30 cellular contexts compared by ENCODE assay signal in genomic region chr18:38032516-38032915, GRCh38.
"Had no signal": no experiment of that assay in that cellular context is flagged by ENCODE, and none has a peak within 500 bp of the region (broad histone marks: within the 10 kb centered on the region; RNA-seq: fewer than 3 reads in every experiment).

No MANE protein-coding gene starts in this region.

- H3K27me3 ChIP-seq: brain microvascular endothelial cell, esophagus muscularis mucosa, gastroesophageal sphincter had no signal

- H3K27me3 Mint-ChIP-seq: activated CD4-positive, alpha-beta memory T cell treated with anti-CD3 and anti-CD28 coated beads, Interleukin-2, amount 10 ng/mL, durations not matched to agents 7 days and 5 days; activated CD4-positive, alpha-beta T cell treated with anti-CD3 and anti-CD28 coated beads for 36 hours; activated CD4-positive, alpha-beta T cell treated with anti-CD3 and anti-CD28 coated beads, Interleukin-2, amount 10 ng/mL, durations not matched to agents 24 days and 14 days; activated naive CD8-positive, alpha-beta T cell; activated T-helper 17 cell treated with anti-CD3 and anti-CD28 coated beads, Interleukin-2, amount 50 U/mL, for 72 hours; effector memory CD8-positive, alpha-beta T cell; T-helper 17 cell had no signal

- H3K36me3 Mint-ChIP-seq: activated naive CD8-positive, alpha-beta T cell had no signal

- H3K27ac Mint-ChIP-seq: activated CD4-positive, alpha-beta memory T cell treated with anti-CD3 and anti-CD28 coated beads, Interleukin-2, amount 10 ng/mL, durations not matched to agents 7 days and 5 days; activated CD4-positive, alpha-beta T cell treated with anti-CD3 and anti-CD28 coated beads for 36 hours; activated CD4-positive, alpha-beta T cell treated with anti-CD3 and anti-CD28 coated beads, Interleukin-2, amount 10 ng/mL, durations not matched to agents 24 days and 14 days; activated naive CD8-positive, alpha-beta T cell; activated T-helper 17 cell treated with anti-CD3 and anti-CD28 coated beads, Interleukin-2, amount 50 U/mL, for 72 hours; effector memory CD8-positive, alpha-beta T cell; T-helper 17 cell; T-helper 2 cell treated with Interferon-gamma antibody and Interleukin-4, amounts not matched to agents 5 μg/mL and 100 μg/mL, for 36 hours had no signal

- H3K4me3 Mint-ChIP-seq: activated CD4-positive, alpha-beta memory T cell treated with anti-CD3 and anti-CD28 coated beads, Interleukin-2, amount 10 ng/mL, durations not matched to agents 7 days and 5 days; activated CD4-positive, alpha-beta T cell treated with anti-CD3 and anti-CD28 coated beads for 36 hours; activated CD4-positive, alpha-beta T cell treated with anti-CD3 and anti-CD28 coated beads, Interleukin-2, amount 10 ng/mL, durations not matched to agents 24 days and 14 days; activated naive CD8-positive, alpha-beta T cell; activated T-cell treated with anti-CD3 and anti-CD28 coated beads, Interleukin-2, amount 50 U/mL, for 4 hours; activated T-helper 17 cell treated with anti-CD3 and anti-CD28 coated beads, Interleukin-2, amount 50 U/mL, for 72 hours; effector memory CD8-positive, alpha-beta T cell; T-helper 17 cell; T-helper 2 cell treated with Interferon-gamma antibody and Interleukin-4, amounts not matched to agents 5 μg/mL and 100 μg/mL, for 36 hours had no signal

- H3K36me3 ChIP-seq: brain microvascular endothelial cell, esophagus muscularis mucosa, gastroesophageal sphincter, heart right ventricle had no signal

- H3K9me3 ChIP-seq: esophagus muscularis mucosa, gastroesophageal sphincter, heart right ventricle had no signal

- H3K4me3 ChIP-seq: esophagus muscularis mucosa, gastroesophageal sphincter, heart right ventricle had no signal

- DNase-seq: activated CD4-positive, alpha-beta memory T cell treated with anti-CD3 and anti-CD28 coated beads, Interleukin-2, amount 10 ng/mL, durations not matched to agents 7 days and 5 days; activated CD4-positive, alpha-beta T cell treated with anti-CD3 and anti-CD28 coated beads for 36 hours; activated CD4-positive, alpha-beta T cell treated with anti-CD3 and anti-CD28 coated beads, Interleukin-2, amount 10 ng/mL, durations not matched to agents 24 days and 14 days; activated CD4-positive, alpha-beta T cell treated with anti-CD3 and anti-CD28 coated beads, Interleukin-2, amount 50 U/mL, for 4 hours; activated CD4-positive, CD25-positive, alpha-beta regulatory T cell; activated CD4-positive, CD25-positive, alpha-beta regulatory T cell treated with anti-CD3 and anti-CD28 coated beads, Interleukin-2, amount 50 U/mL, for 72 hours; activated effector memory CD4-positive, alpha-beta T cell treated with Interleukin-2 at 50 U/mL for 16 hours; activated gamma-delta T cell treated with Interleukin-2 at 50 U/mL for 16 hours; activated naive CD4-positive, alpha-beta T cell treated with anti-CD3 and anti-CD28 coated beads, Interleukin-2, amount 50 U/mL, for 16 hours; activated naive CD4-positive, alpha-beta T cell treated with Interleukin-2 at 50 U/mL for 16 hours; activated T-cell treated with anti-CD3 and anti-CD28 coated beads, Interleukin-2, amount 50 U/mL, for 4 hours; amniotic stem cell; anterior cingulate cortex; brain microvascular endothelial cell; caudate nucleus; cortex of kidney; dermis blood vessel endothelial cell; effector CD4-positive, alpha-beta T cell; effector memory CD8-positive, alpha-beta T cell; foreskin melanocyte; heart right ventricle; T-helper 1 cell; T-helper 17 cell had no signal

- ATAC-seq: activated CD4-positive, alpha-beta T cell treated with anti-CD3 and anti-CD28 coated beads for 36 hours; activated T-cell treated with anti-CD3 and anti-CD28 coated beads, Interleukin-2, amount 50 U/mL, for 4 hours; activated T-helper 17 cell treated with anti-CD3 and anti-CD28 coated beads, Interleukin-2, amount 50 U/mL, for 72 hours; effector memory CD8-positive, alpha-beta T cell; gastroesophageal sphincter; heart right ventricle; T-helper 17 cell had no signal

- H3K9me3 Mint-ChIP-seq: activated CD4-positive, alpha-beta memory T cell treated with anti-CD3 and anti-CD28 coated beads, Interleukin-2, amount 10 ng/mL, durations not matched to agents 7 days and 5 days; activated CD4-positive, alpha-beta T cell treated with anti-CD3 and anti-CD28 coated beads, Interleukin-2, amount 10 ng/mL, durations not matched to agents 24 days and 14 days; T-helper 2 cell treated with Interferon-gamma antibody and Interleukin-4, amounts not matched to agents 5 μg/mL and 100 μg/mL, for 36 hours had no signal

- H3K4me1 Mint-ChIP-seq: activated CD4-positive, alpha-beta memory T cell treated with anti-CD3 and anti-CD28 coated beads, Interleukin-2, amount 10 ng/mL, durations not matched to agents 7 days and 5 days; activated CD4-positive, alpha-beta T cell treated with anti-CD3 and anti-CD28 coated beads for 36 hours; activated CD4-positive, alpha-beta T cell treated with anti-CD3 and anti-CD28 coated beads, Interleukin-2, amount 10 ng/mL, durations not matched to agents 24 days and 14 days; activated T-helper 17 cell treated with anti-CD3 and anti-CD28 coated beads, Interleukin-2, amount 50 U/mL, for 72 hours; T-helper 17 cell had no signal

- FAIRE-seq: astrocyte, colon had no signal

- H3K27ac ChIP-seq: brain microvascular endothelial cell, esophagus muscularis mucosa, gastroesophageal sphincter, heart right ventricle had no signal

- H3K4me1 ChIP-seq: esophagus muscularis mucosa, gastroesophageal sphincter, heart right ventricle had no signal
